Comparison of ENCODE assay signal across 9 cellular contexts in genomic region chr7:150801242-150801945, GRCh38. TPM values are rescaled to one million over a fixed set of nuclear protein-coding genes. Genes with fewer than 3 reads are reported as not detected.
DNase-seq lines count a peak whose midpoint lies in the region; ATAC-seq, FAIRE-seq and TF ChIP-seq lines count a peak whose summit lies in the region.
"Had no signal": no experiment of that assay in that cellular context is flagged by ENCODE, and none has a peak within 500 bp of the region (broad histone marks: within the 10 kb centered on the region; RNA-seq: fewer than 3 reads in every experiment).

No MANE protein-coding gene starts in this region.

- ATAC-seq in upper lobe of left lung (ENCODE audit: low FRiP score in 2 of 2), result peak in 1 of 2 donors; percentile 25

- peaks cover 14 to 25% (median 21%) of the 10 kb centered on the region in 4 donors for H3K4me1 ChIP-seq in esophagus muscularis mucosa
- H3K4me1 ChIP-seq in muscle layer of colon (ENCODE audit: insufficient read depth, low read length), result no peaks in the 10 kb centered on the region
- peaks cover 9 to 24% (median 17%) of the 10 kb centered on the region in 4 donors for H3K4me1 ChIP-seq in upper lobe of left lung

- H3K27ac Mint-ChIP-seq in activated naive CD4-positive, alpha-beta T cell treated with anti-CD3 and anti-CD28 coated beads for 36 hours, result no peak overlapping the region

- peaks cover 0 to 17% (median 10%) of the 10 kb centered on the region in 4 donors for H3K9me3 ChIP-seq in esophagus muscularis mucosa
- peaks cover 10% of the 10 kb centered on the region for H3K9me3 ChIP-seq in muscle layer of colon (ENCODE audit: low read length)
- H3K9me3 ChIP-seq in upper lobe of left lung, result peaks cover 0 to 12% (median 9%) of the 10 kb centered on the region in 4 donors

- peaks cover 12% of the 10 kb centered on the region for H3K9me3 Mint-ChIP-seq in activated naive CD4-positive, alpha-beta T cell treated with anti-CD3 and anti-CD28 coated beads for 36 hours

- CTCF ChIA-PET in activated naive CD4-positive, alpha-beta T cell treated with anti-CD3 and anti-CD28 coated beads for 36 hours (lab: Charles Lee), result no interaction called here

- peak overlapping the region; percentile 59 for H3K4me3 Mint-ChIP-seq in activated naive CD4-positive, alpha-beta T cell treated with anti-CD3 and anti-CD28 coated beads for 36 hours

- H3K27ac ChIP-seq in esophagus muscularis mucosa (replicated peaks in 1 of 4), result peak overlapping the region; percentile 63 to 78 (median 72)
- peak overlapping the region; percentile 14 for H3K27ac ChIP-seq in muscle layer of colon (ENCODE audit: low read depth, low read length)
- H3K27ac ChIP-seq in upper lobe of left lung, result peak overlapping the region; percentile 55 to 73 (median 68)
- H3K27ac ChIP-seq in substantia nigra (ENCODE audit: low read depth, low read length, poor library complexity, severe bottlenecking), result no peak overlapping the region

- H3K27me3 ChIP-seq in esophagus muscularis mucosa, result peaks cover 0 to 67% (median 17%) of the 10 kb centered on the region in 4 donors
- H3K27me3 ChIP-seq in muscle layer of colon (ENCODE audit: control insufficient read depth in 1 of 2, insufficient read depth in 2 of 2, low read length in 2 of 2), result peaks cover 4 to 34% of the 10 kb centered on the region in 2 donors
- H3K27me3 ChIP-seq in upper lobe of left lung, result peaks cover 0 to 19% (median 6%) of the 10 kb centered on the region in 4 donors

- H3K4me3 ChIP-seq in esophagus muscularis mucosa, result peak overlapping the region; percentile 54 to 72 (median 61)
- peak overlapping the region in 1 of 2 donors; percentile 32 for H3K4me3 ChIP-seq in muscle layer of colon (ENCODE audit: low read depth in 1 of 2, low read length in 2 of 2)
- H3K4me3 ChIP-seq in upper lobe of left lung, result peak overlapping the region; percentile 32 to 62 (median 48)

- 49% methylated on average over 22 of the region's 26 CpGs for WGBS in esophagus muscularis mucosa
- WGBS in upper lobe of left lung, 2 donors, result 20 to 41% methylated on average over 9 to 25 of the region's 26 CpGs

- peaks cover 10% of the 10 kb centered on the region for H3K4me1 Mint-ChIP-seq in activated naive CD4-positive, alpha-beta T cell treated with anti-CD3 and anti-CD28 coated beads for 36 hours (ENCODE audit: low read depth)

- no peak for TF ChIP-seq POLR2A in esophagus muscularis mucosa (IDR thresholded peaks at IDR 0.05; ENCODE audit: low read depth)
- TF ChIP-seq POLR2A in upper lobe of left lung (IDR thresholded peaks at IDR 0.05), result no peak

- H3K9ac ChIP-seq in muscle layer of colon (ENCODE audit: low read length), result no peak overlapping the region

- TF ChIP-seq EP300 in esophagus muscularis mucosa (IDR thresholded peaks at IDR 0.05) (no peak), upper lobe of left lung (IDR thresholded peaks at IDR 0.05) (no peak)

- TF ChIP-seq CTCF in esophagus muscularis mucosa (IDR thresholded peaks at IDR 0.05) (no peak), upper lobe of left lung (IDR thresholded peaks at IDR 0.05) (no peak)

- peaks cover 1% of the 10 kb centered on the region for H3K36me3 Mint-ChIP-seq in activated naive CD4-positive, alpha-beta T cell treated with anti-CD3 and anti-CD28 coated beads for 36 hours (ENCODE audit: low read depth)

- H3K27me3 Mint-ChIP-seq in activated naive CD4-positive, alpha-beta T cell treated with anti-CD3 and anti-CD28 coated beads for 36 hours (ENCODE audit: low read depth), result peaks cover 43% of the 10 kb centered on the region

- no peak for FAIRE-seq in urothelium cell line (lab: Jason Lieb, UNC)

- peaks cover 0 to 12% (median 5%) of the 10 kb centered on the region in 4 donors for H3K36me3 ChIP-seq in esophagus muscularis mucosa
- peaks cover under 1% of the 10 kb centered on the region for H3K36me3 ChIP-seq in muscle layer of colon (ENCODE audit: insufficient read depth, low read length)
- no peaks in the 10 kb centered on the region for H3K36me3 ChIP-seq in upper lobe of left lung

- DNase-seq in activated naive CD4-positive, alpha-beta T cell treated with anti-CD3 and anti-CD28 coated beads for 36 hours, result no peak
- DNase-seq in activated naive CD4-positive, alpha-beta T cell treated with anti-CD3 and anti-CD28 coated beads, Interleukin-2, amount 50 U/mL, for 16 hours, result no peak
- DNase-seq in esophagus muscularis mucosa (ENCODE audit: extremely low spot score) (peak; percentile 74), upper lobe of left lung (peak in 1 of 2 donors; percentile 79), substantia nigra (lab: John Stamatoyannopoulos, UW) (no peak), urothelium cell line (ENCODE audit: low spot score) (no peak), glomerular visceral epithelial cell (ENCODE audit: extremely low spot score) (no peak)

- intact Hi-C loops in activated naive CD4-positive, alpha-beta T cell treated with anti-CD3 and anti-CD28 coated beads for 36 hours (cut with micrococcal nuclease), result no loop called here
- intact Hi-C loops in esophagus muscularis mucosa (cut with DNase I), result no loop called here

RNA-seq across cellular contexts. Expression of gene TMEM176A, which starts 0.8 kb away (rescaled TPM):
- not detected for total RNA-seq in activated naive CD4-positive, alpha-beta T cell treated with anti-CD3 and anti-CD28 coated beads for 36 hours
- total RNA-seq in esophagus muscularis mucosa, result 10 to 100 TPM; 11.6 to 47.7 (median 35.5) TPM
- total RNA-seq in upper lobe of left lung, result 10 to 100 TPM in 5 of 6 donors, 1 to 10 TPM in 1; 8.4 to 67.9 (median 16.3) TPM
- total RNA-seq: LHCN-M2 had no signal

RNA-seq across cellular contexts. Expression of gene TMEM176B, which starts 1.2 kb away (rescaled TPM):
- total RNA-seq in activated naive CD4-positive, alpha-beta T cell treated with anti-CD3 and anti-CD28 coated beads for 36 hours, result not detected
- total RNA-seq in esophagus muscularis mucosa (10 to 100 TPM; 19.5 to 58.2 (median 54.1) TPM), upper lobe of left lung (10 to 100 TPM; 10.5 to 82.8 (median 27.4) TPM)
- total RNA-seq: LHCN-M2 had no signal

RNA-seq across cellular contexts. Expression of gene AOC1, which starts 50.9 kb away (rescaled TPM):
- total RNA-seq in activated naive CD4-positive, alpha-beta T cell treated with anti-CD3 and anti-CD28 coated beads for 36 hours, result not detected
- total RNA-seq in esophagus muscularis mucosa (under 1 TPM in 3 of 4 donors, not detected in 1; 0.23 to 0.45 (median 0.33) TPM), upper lobe of left lung (under 1 TPM in 2 of 6 donors, not detected in 4; 0.31 to 0.88 TPM)
- total RNA-seq: LHCN-M2 had no signal

Comparison
In these comparisons a context has a peak if more than half of its experiments do, and no peak if none do; other contexts are left out.
1. RNA of gene TMEM176A, which starts 0.8 kb away (total RNA-seq): 11.6 to 47.7 TPM in esophagus muscularis mucosa and 8.4 to 67.9 TPM in upper lobe of left lung; not detected in activated naive CD4-positive, alpha-beta T cell treated with anti-CD3 and anti-CD28 coated beads for 36 hours; every median in the first group is over 4 times any median in the second.
2. RNA of gene TMEM176B, which starts 1.2 kb away (total RNA-seq): 19.5 to 58.2 TPM in esophagus muscularis mucosa and 10.5 to 82.8 TPM in upper lobe of left lung; not detected in activated naive CD4-positive, alpha-beta T cell treated with anti-CD3 and anti-CD28 coated beads for 36 hours; every median in the first group is over 10 times any median in the second.